ENCODE assay signal across 1 cellular context in genomic region chr9:6407778-6408177, GRCh38.
TF ChIP-seq lines count a peak whose summit lies in the region.

No MANE protein-coding gene starts in this region.

TF ChIP-seq in HepG2, 621 proteins besides CTCF, POLR2A, EP300 and RAD21 (continued from another document):
- TF ChIP-seq PAXIP1 (CRISPR knock-in tag; conservative IDR thresholded peaks at IDR 0.05) (peak; percentile 40; the same call in 1 of the 2 replicates), HNF4A (CRISPR knock-in tag; IDR thresholded peaks at IDR 0.05) (peak; percentile 74), ZNF878 (CRISPR knock-in tag; IDR thresholded peaks at IDR 0.05) (no peak), ZNF263 (CRISPR knock-in tag; IDR thresholded peaks at IDR 0.05) (peak; percentile 84), ZKSCAN1 (IDR thresholded peaks at IDR 0.05; ENCODE audit: low read length) (no peak), ZNF251 (CRISPR knock-in tag; IDR thresholded peaks at IDR 0.05) (no peak), ZMYM2 (CRISPR knock-in tag; IDR thresholded peaks at IDR 0.05) (peak; percentile 70; the same call in 1 of the 2 replicates), NCOR1 (IDR thresholded peaks at IDR 0.05; ENCODE audit: borderline replicate concordance, low read length) (peak; percentile 48; the same call in 1 of the 2 replicates), HNF4G (IDR thresholded peaks at IDR 0.05; ENCODE audit: borderline replicate concordance, low read depth, low read length) (peak; percentile 51; the same call in 1 of the 2 replicates), HNF4G (CRISPR knock-in tag; IDR thresholded peaks at IDR 0.05; ENCODE audit: borderline replicate concordance, low read depth) (no peak), ZBTB37 (CRISPR knock-in tag; IDR thresholded peaks at IDR 0.05) (no peak), ESRRA (CRISPR knock-in tag; IDR thresholded peaks at IDR 0.05; ENCODE audit: low read depth) (peak; percentile 72), SALL1 (CRISPR knock-in tag; IDR thresholded peaks at IDR 0.05) (no peak), AHDC1 (CRISPR knock-in tag; IDR thresholded peaks at IDR 0.05; ENCODE audit: borderline replicate concordance) (peak; percentile 49; the same call in 1 of the 2 replicates), GATAD2A (CRISPR knock-in tag; IDR thresholded peaks at IDR 0.05) (peak; percentile 15; the same call in 1 of the 2 replicates), PPARG (CRISPR knock-in tag; conservative IDR thresholded peaks at IDR 0.05) (peak; percentile 60; the same call in 1 of the 2 replicates)
